In the genomic region with DNA sequence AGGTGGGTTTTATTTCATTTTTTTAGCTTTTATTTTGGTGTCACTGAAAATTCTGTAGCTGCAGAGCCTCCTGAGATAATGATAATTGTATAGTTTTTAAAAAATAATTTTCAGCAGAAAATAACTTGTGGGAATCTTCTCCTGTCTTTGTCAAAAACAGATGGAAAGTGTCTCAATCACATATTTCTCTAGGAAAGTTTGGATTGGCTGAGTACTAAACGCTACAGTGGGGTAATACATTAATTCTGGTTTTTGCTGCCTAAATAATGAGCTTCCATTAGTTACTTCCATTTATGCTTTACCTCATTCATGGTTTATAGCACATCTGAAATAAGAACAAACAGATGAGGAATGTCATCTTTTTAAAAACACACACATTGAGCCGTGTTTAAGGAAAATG, we compare ENCODE assay signal across 11 cellular contexts. TPM values are rescaled to one million over a fixed set of nuclear protein-coding genes. Genes with fewer than 3 reads are reported as not detected.
DNase-seq lines count a peak whose midpoint lies in the region; ATAC-seq and TF ChIP-seq lines count a peak whose summit lies in the region.
"Had no signal": no experiment of that assay in that cellular context is flagged by ENCODE, and none has a peak within 500 bp of the region (broad histone marks: within the 10 kb centered on the region; RNA-seq: fewer than 3 reads in every experiment).

No MANE protein-coding gene starts in this region.

- no peak for ATAC-seq in upper lobe of left lung (ENCODE audit: low FRiP score in 2 of 2)
- no peak for ATAC-seq in GM18858 (IDR thresholded peaks at IDR 0.05; ENCODE audit: unreplicated experiment)
- ATAC-seq: stimulated activated naive CD8-positive, alpha-beta T cell treated with anti-CD3 and anti-CD28 coated beads, Interleukin-15, Interleukin-2, amounts not matched to agents 100 U/mL and 50 U/mL, for 24 hours had no signal

- no peak for TF ChIP-seq POLR2A in upper lobe of left lung (IDR thresholded peaks at IDR 0.05)

- peak overlapping the region; percentile 39 for H3K9ac ChIP-seq in muscle layer of colon (ENCODE audit: low read length)

- no peaks in the 10 kb centered on the region for H4K20me1 ChIP-seq in PC-9 (ENCODE audit: insufficient read depth)

- no peak overlapping the region for H2AFZ ChIP-seq in PC-9

- no peak for DNase-seq in PC-9
- DNase-seq in coronary artery (ENCODE audit: low spot score): no peak
- DNase-seq in upper lobe of left lung: no peak
- no peak for DNase-seq in UCSD-AML1 (lab: John Stamatoyannopoulos, UW; ENCODE audit: unreplicated experiment)
- DNase-seq in A673 (ENCODE audit: low spot score): no peak
- DNase-seq: activated naive CD4-positive, alpha-beta T cell treated with anti-CD3 and anti-CD28 coated beads, Interleukin-2, amount 50 U/mL, for 16 hours; NCI-H2171 treated with DMSO at 0.1 percent for 48 hours; stimulated activated naive CD8-positive, alpha-beta T cell treated with anti-CD3 and anti-CD28 coated beads, Interleukin-15, Interleukin-2, amounts not matched to agents 100 U/mL and 50 U/mL, for 24 hours had no signal

- no peak overlapping the region for H3K4me2 ChIP-seq in PC-9

- H3K27me3 ChIP-seq in PC-9 (ENCODE audit: insufficient read depth, low read depth) (peaks cover 46% of the 10 kb centered on the region), muscle layer of colon (ENCODE audit: control insufficient read depth in 1 of 2, insufficient read depth in 2 of 2, low read length in 2 of 2) (peaks cover 0 to 23% of the 10 kb centered on the region in 2 donors), upper lobe of left lung (peaks cover 0 to 28% (median 14%) of the 10 kb centered on the region in 4 donors), A673 (replicated peaks; ENCODE audit: insufficient read depth, low read depth, low read length, poor library complexity) (peaks cover 99% of the 10 kb centered on the region)

- no peaks in the 10 kb centered on the region for H3K79me2 ChIP-seq in PC-9 (ENCODE audit: low read depth)

- TF ChIP-seq CTCF in PC-9 (conservative IDR thresholded peaks at IDR 0.05) (no peak), coronary artery (IDR thresholded peaks at IDR 0.05) (no peak), upper lobe of left lung (IDR thresholded peaks at IDR 0.05) (no peak), A673 (conservative IDR thresholded peaks at IDR 0.05; ENCODE audit: low read depth, low read length) (no peak)

- WGBS in upper lobe of left lung, 2 donors: 49 to 72% methylated on average over 2 of the region's 2 CpGs

- no peak for TF ChIP-seq EP300 in upper lobe of left lung (IDR thresholded peaks at IDR 0.05)

- H3K4me3 ChIP-seq in PC-9 (no peak overlapping the region), coronary artery (peak overlapping the region; percentile 90), muscle layer of colon (ENCODE audit: low read depth in 1 of 2, low read length in 2 of 2) (peak overlapping the region; percentile 70 to 75), upper lobe of left lung (peak overlapping the region in 3 of 4 donors; percentile 53 to 76 (median 71)), A673 (ENCODE audit: low read depth, low read length, poor library complexity, severe bottlenecking) (no peak overlapping the region)

- no peaks in the 10 kb centered on the region for H3K4me1 ChIP-seq in PC-9 (replicated peaks; ENCODE audit: insufficient read depth)
- H3K4me1 ChIP-seq in muscle layer of colon (ENCODE audit: insufficient read depth, low read length): no peaks in the 10 kb centered on the region
- peaks cover 7 to 34% (median 23%) of the 10 kb centered on the region in 4 donors for H3K4me1 ChIP-seq in upper lobe of left lung
- no peaks in the 10 kb centered on the region for H3K4me1 ChIP-seq in A673 (ENCODE audit: insufficient read depth, low read length, poor library complexity, severe bottlenecking)

- H3K36me3 ChIP-seq in PC-9 (ENCODE audit: low read depth) (no peaks in the 10 kb centered on the region), muscle layer of colon (ENCODE audit: insufficient read depth, low read length) (no peaks in the 10 kb centered on the region), upper lobe of left lung (no peaks in the 10 kb centered on the region), A673 (ENCODE audit: insufficient read depth, low read length, poor library complexity, severe bottlenecking) (no peaks in the 10 kb centered on the region)

- BruUV-seq in PC-9 (replicated peaks; lab: Mats Ljungman, UMichigan) (TSS peak; percentile 16), A673 (replicated peaks; lab: Mats Ljungman, UMichigan) (no TSS peak)

- POLR2A ChIA-PET in PC-9 (lab: Charles Lee; ENCODE audit: unreplicated experiment) (interaction anchor here (0.5 kb wide), 1 partner anchor 16 kb away, joined by 5 read pairs; no protein-coding TSS in a partner anchor), A673 (lab: Charles Lee; ENCODE audit: low non-redundant PET) (no interaction called here)

- H3K9me2 ChIP-seq in PC-9 (ENCODE audit: insufficient read depth): no peaks in the 10 kb centered on the region

- H3K9me3 ChIP-seq in PC-9 (ENCODE audit: insufficient read depth, low read depth): no peaks in the 10 kb centered on the region
- no peaks in the 10 kb centered on the region for H3K9me3 ChIP-seq in muscle layer of colon (ENCODE audit: low read length)
- no peaks in the 10 kb centered on the region for H3K9me3 ChIP-seq in upper lobe of left lung
- H3K9me3 ChIP-seq in A673 (ENCODE audit: low read depth, low read length, poor library complexity, severe bottlenecking): no peaks in the 10 kb centered on the region

- CTCF ChIA-PET in PC-9 (lab: Charles Lee) (no interaction called here), A673 (lab: Charles Lee) (no interaction called here)

- intact Hi-C loops in PC-9 (cut with micrococcal nuclease; ENCODE audit: unreplicated experiment): no loop called here
- intact Hi-C loops in A673 (cut with micrococcal nuclease; ENCODE audit: unreplicated experiment): no loop called here

- H3K27ac ChIP-seq in PC-9 (no peak overlapping the region), coronary artery (no peak overlapping the region), muscle layer of colon (ENCODE audit: low read depth, low read length) (no peak overlapping the region), upper lobe of left lung (peak overlapping the region in 3 of 4 donors; percentile 74 to 79 (median 75)), A673 (ENCODE audit: low read depth, low read length, poor library complexity, severe bottlenecking) (no peak overlapping the region)
- H3K27ac ChIP-seq: VCaP had no signal

- H3F3A ChIP-seq in PC-9 (ENCODE audit: insufficient read depth, low read depth): no peaks in the 10 kb centered on the region

RNA-seq across cellular contexts. Expression of a gene that starts 2.2 kb away (rescaled TPM):
- 4.1 and 5.0 TPM in 2 replicates for total RNA-seq in PC-9 (2021)
- total RNA-seq in upper lobe of left lung: 10 to 100 TPM; 10.5 to 29.3 (median 23.4) TPM
- total RNA-seq in A673 (2021): not detected in 2 replicates

Comparison
In these comparisons a context has a peak if more than half of its experiments do, and no peak if none do; other contexts are left out.
1. H3K27ac ChIP-seq: peak in upper lobe of left lung (3 of 4); none in PC-9 (single experiment), coronary artery (0 of 2), muscle layer of colon (single experiment) and A673 (single experiment).
2. H3K4me3 ChIP-seq: peak in coronary artery (single experiment), muscle layer of colon (2 of 2) and upper lobe of left lung (3 of 4); none in PC-9 (single experiment) and A673 (single experiment).